ENCODE assay signal across 22 cellular contexts in the genomic region with DNA sequence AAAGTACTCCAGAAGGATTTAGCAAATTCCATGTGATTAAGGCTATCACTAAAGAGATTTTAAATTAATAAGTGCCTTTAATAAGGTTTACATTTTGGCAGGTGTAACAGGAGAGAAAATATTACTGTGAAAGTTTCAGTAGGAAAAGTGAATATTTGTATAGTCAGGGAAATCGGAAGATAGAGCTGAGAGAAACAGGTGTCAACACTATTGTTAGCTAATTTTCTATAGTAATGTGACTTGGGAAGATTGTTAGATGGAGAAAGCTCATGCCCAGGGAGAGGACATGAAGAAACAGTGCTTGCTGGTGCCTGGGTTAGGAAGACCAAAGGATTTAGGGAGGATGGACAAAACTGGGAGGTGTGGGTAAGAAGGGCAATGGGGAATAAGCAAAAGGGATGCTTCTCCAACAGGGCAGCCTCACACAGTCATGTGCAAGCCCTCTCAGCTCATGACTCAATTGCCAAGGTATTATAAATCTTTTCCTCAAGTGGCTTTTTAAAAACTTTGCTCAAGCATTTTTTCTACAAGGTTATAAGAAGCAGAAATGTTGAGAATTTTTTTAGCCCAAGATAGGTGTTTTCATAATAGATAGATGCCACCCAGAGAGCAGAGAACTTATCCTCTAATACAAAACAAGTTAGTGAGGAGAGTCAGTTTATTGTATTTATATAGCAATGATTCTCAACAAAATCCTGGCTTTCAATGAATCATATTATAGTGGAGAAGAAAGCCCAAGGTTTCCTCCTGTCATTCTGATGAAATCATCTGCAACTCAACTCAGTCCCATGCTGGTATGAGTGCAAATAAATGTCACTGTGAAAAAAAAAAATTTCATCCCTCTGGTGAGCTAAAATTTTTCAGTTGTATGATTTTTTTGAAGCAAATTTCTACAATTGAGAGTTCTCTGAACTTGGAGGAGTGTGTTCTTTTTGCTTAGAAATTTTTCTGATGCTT.
DNase-seq lines count a peak whose midpoint lies in the region; ATAC-seq and TF ChIP-seq lines count a peak whose summit lies in the region.
"Had no signal": no experiment of that assay in that cellular context is flagged by ENCODE, and none has a peak within 500 bp of the region (broad histone marks: within the 10 kb centered on the region; RNA-seq: fewer than 3 reads in every experiment).

No MANE protein-coding gene starts in this region.

- no peaks in the 10 kb centered on the region for H3K36me3 ChIP-seq in HCT116 (ENCODE audit: control insufficient read depth in 1 of 2, insufficient read depth in 2 of 2, low read length in 2 of 2)
- H3K36me3 ChIP-seq in Karpas-422 (ENCODE audit: insufficient read depth, low read length): no peaks in the 10 kb centered on the region
- H3K36me3 ChIP-seq in mucosa of descending colon (ENCODE audit: low read depth): no peaks in the 10 kb centered on the region
- H3K36me3 ChIP-seq: BLaER1, MG63, thoracic aorta had no signal

- no peak overlapping the region for H3K9ac ChIP-seq in HCT116 (ENCODE audit: low read length)
- H3K9ac ChIP-seq in Karpas-422 (ENCODE audit: low read length): no peak overlapping the region
- H3K9ac ChIP-seq: BLaER1 had no signal

- TF ChIP-seq CTCF in HCT116 (IDR thresholded peaks at IDR 0.05 in 2 of 3, conservative IDR thresholded peaks at IDR 0.05 in 1 of 3; ENCODE audit: borderline replicate concordance in 1 of 3, insufficient read depth in 1 of 3, low read depth in 2 of 3, low read length in 2 of 3) (no peak), GM10266 (IDR thresholded peaks at IDR 0.05; ENCODE audit: control insufficient read depth, insufficient read depth, low read depth, missing control alignments) (no peak), mucosa of descending colon (IDR thresholded peaks at IDR 0.05) (no peak)

- H3K4me1 ChIP-seq in HCT116 (ENCODE audit: control insufficient read depth in 1 of 2, insufficient read depth in 2 of 2, low read length in 2 of 2): no peaks in the 10 kb centered on the region
- H3K4me1 ChIP-seq in Karpas-422 (ENCODE audit: low read length): no peaks in the 10 kb centered on the region
- no peaks in the 10 kb centered on the region for H3K4me1 ChIP-seq in mucosa of descending colon (ENCODE audit: low read depth)
- H3K4me1 ChIP-seq: BLaER1 had no signal

- H3K9me2 ChIP-seq in HCT116 (ENCODE audit: insufficient read depth) (no peaks in the 10 kb centered on the region), Karpas-422 (replicated peaks; ENCODE audit: insufficient read depth, low read length) (no peaks in the 10 kb centered on the region)

- DNase-seq in HCT116 (ENCODE audit: low read depth, low spot score): peak; percentile 15
- DNase-seq in RKO (ENCODE audit: low spot score): peak; percentile 40
- peak; percentile 83 for DNase-seq in dedifferentiated amniotic fluid mesenchymal stem cell (ENCODE audit: extremely low spot score)
- DNase-seq in stromal cell of bone marrow (ENCODE audit: low read depth): peak; percentile 62
- no peak for DNase-seq in Karpas-422
- no peak for DNase-seq in GM10266 (ENCODE audit: extremely low spot score)
- no peak for DNase-seq in mucosa of descending colon
- DNase-seq: activated CD8-positive, alpha-beta T cell treated with anti-CD3 and anti-CD28 coated beads for 36 hours; activated gamma-delta T cell; activated T-cell treated with anti-CD3 and anti-CD28 coated beads for 4 hours; COR-L47; GOT3; MG63; NCI-H1436; NCI-H2107; NCI-H510A; small intestine; T1000 had no signal

- POLR2A ChIA-PET in HCT116 (lab: Charles Lee): no interaction called here

- ATAC-seq in HCT116 (no peak), mucosa of descending colon (no peak)
- ATAC-seq: activated CD8-positive, alpha-beta T cell treated with anti-CD3 and anti-CD28 coated beads for 36 hours; HepG2; stimulated activated memory B cell treated with anti-CD40 and anti-IgM and Interleukin-4, amounts not matched to agents 10 μg/mL and 1 μg/mL and 100 μg/mL, for 72 hours had no signal

- no TSS peak for BruUV-seq in HCT116 (replicated peaks; lab: Mats Ljungman, UMichigan)

- no peak overlapping the region for H2AFZ ChIP-seq in HCT116 (ENCODE audit: low read depth, low read length, poor library complexity, severe bottlenecking)
- H2AFZ ChIP-seq in Karpas-422 (ENCODE audit: low read length): no peak overlapping the region

- TF ChIP-seq POLR2A in HCT116 (IDR thresholded peaks at IDR 0.05; ENCODE audit: borderline replicate concordance, extremely low read depth, insufficient read depth, insufficient read length): no peak

- H3K27ac ChIP-seq in HCT116 (ENCODE audit: low read depth, low read length) (no peak overlapping the region), Karpas-422 (ENCODE audit: low read length) (no peak overlapping the region)
- H3K27ac ChIP-seq: BLaER1, thoracic aorta had no signal

- H3K27me3 ChIP-seq in HCT116 (ENCODE audit: insufficient read depth, low read length): 0 out of 2 replicates have a peak, but pooled peaks cover 9% of the 10 kb centered on the region
- no peaks in the 10 kb centered on the region for H3K27me3 ChIP-seq in Karpas-422 (ENCODE audit: low read length)
- H3K27me3 ChIP-seq: BLaER1, MG63 had no signal

- H3K9me3 ChIP-seq in HCT116 (ENCODE audit: control insufficient read depth in 1 of 2, insufficient read depth in 1 of 2, low read depth in 1 of 2, low read length in 2 of 2): no peaks in the 10 kb centered on the region
- H3K9me3 ChIP-seq in Karpas-422 (ENCODE audit: low read length): no peaks in the 10 kb centered on the region
- H3K9me3 ChIP-seq in mucosa of descending colon: no peaks in the 10 kb centered on the region
- H3K9me3 ChIP-seq: BLaER1, MG63, thoracic aorta had no signal

- H3K4me3 ChIP-seq in HCT116 (replicated peaks in 1 of 2; ENCODE audit: low read depth in 1 of 2, low read length in 2 of 2) (no peak overlapping the region), Karpas-422 (ENCODE audit: low read length) (no peak overlapping the region), mucosa of descending colon (no peak overlapping the region)
- H3K4me3 ChIP-seq: BLaER1, MG63, thoracic aorta had no signal

- H3K79me2 ChIP-seq in HCT116 (ENCODE audit: insufficient read depth, low read length): no peaks in the 10 kb centered on the region
- no peaks in the 10 kb centered on the region for H3K79me2 ChIP-seq in Karpas-422 (ENCODE audit: low read length)

- intact Hi-C loops in HCT116 (cut with micrococcal nuclease): loop anchor here (5.0 to 10.0 kb wide), 4 partner anchors 110 to 882 kb away; no protein-coding TSS in a partner anchor
- intact Hi-C loops in mucosa of descending colon (cut with DNase I, micrococcal nuclease): no loop called here

- RAD21 ChIA-PET in HCT116 (lab: Charles Lee; ENCODE audit: low non-redundant PET in 1 of 2, low total read pairs in 2 of 2, uncharacterized antibody in 2 of 2, unreplicated experiment in 2 of 2): no interaction called here

- no peaks in the 10 kb centered on the region for H4K20me1 ChIP-seq in HCT116 (ENCODE audit: insufficient read depth)
- H4K20me1 ChIP-seq in Karpas-422 (ENCODE audit: insufficient read depth, low read depth, low read length): no peaks in the 10 kb centered on the region
- H4K20me1 ChIP-seq: BLaER1 had no signal

- CTCF ChIA-PET in HCT116 (lab: Charles Lee): interaction anchor here (1.0 to 1.9 kb wide), 2 partner anchors 198 to 703 kb away, joined by 4 to 12 read pairs; no protein-coding TSS in a partner anchor

- no peak overlapping the region for H3K4me2 ChIP-seq in HCT116 (ENCODE audit: low read length)
- no peak overlapping the region for H3K4me2 ChIP-seq in Karpas-422 (ENCODE audit: low read depth, low read length, poor library complexity, severe bottlenecking)
- H3K4me2 ChIP-seq: BLaER1 had no signal

- no peak for TF ChIP-seq RAD21 in HCT116 (IDR thresholded peaks at IDR 0.05; ENCODE audit: low read depth)

TF ChIP-seq in HCT116, 20 proteins besides CTCF, POLR2A, EP300 and RAD21:
- TF ChIP-seq SIN3A (IDR thresholded peaks at IDR 0.05; ENCODE audit: low read depth) (no peak), EZH2phosphoT487 (IDR thresholded peaks at IDR 0.05; ENCODE audit: borderline replicate concordance) (no peak), SRF (IDR thresholded peaks at IDR 0.05; ENCODE audit: low read depth) (no peak), CEBPB (IDR thresholded peaks at IDR 0.05; ENCODE audit: low read depth) (peak; percentile 79)
- TF ChIP-seq, protein P1, sequence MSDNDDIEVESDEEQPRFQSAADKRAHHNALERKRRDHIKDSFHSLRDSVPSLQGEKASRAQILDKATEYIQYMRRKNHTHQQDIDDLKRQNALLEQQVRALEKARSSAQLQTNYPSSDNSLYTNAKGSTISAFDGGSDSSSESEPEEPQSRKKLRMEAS (IDR thresholded peaks at IDR 0.05): no peak

Comparison
In these comparisons a context has a peak if more than half of its experiments do, and no peak if none do; other contexts are left out.
1. DNase-seq: peak in HCT116 (single experiment), RKO (single experiment), dedifferentiated amniotic fluid mesenchymal stem cell (single experiment) and stromal cell of bone marrow (single experiment); none in Karpas-422 (single experiment), GM10266 (single experiment) and mucosa of descending colon (0 of 3).